In the genomic region with DNA sequence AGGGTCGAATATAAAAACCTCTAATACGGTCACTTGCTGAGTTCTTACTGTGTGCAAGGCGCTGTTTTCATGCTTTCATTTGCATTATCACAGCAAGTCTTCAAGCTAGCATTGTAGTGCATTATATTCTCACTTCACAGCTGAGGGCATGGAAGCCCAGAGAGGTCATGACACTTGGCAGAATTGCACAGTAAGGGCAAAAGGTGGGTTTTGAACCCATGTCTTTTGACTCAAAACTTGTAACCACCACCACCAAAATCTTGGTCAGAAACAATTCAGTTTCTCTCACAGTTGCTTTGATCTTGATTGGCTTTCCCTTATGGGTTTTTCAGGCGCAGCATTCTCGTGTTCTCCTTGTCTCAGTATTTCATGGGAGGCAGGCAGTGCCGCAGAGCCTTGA, we compare ENCODE assay signal across 2 cellular contexts.
TF ChIP-seq lines count a peak whose summit lies in the region.

No MANE protein-coding gene starts in this region.

TF ChIP-seq in HepG2, 621 proteins besides CTCF, POLR2A, EP300 and RAD21:
- TF ChIP-seq TOPORS (CRISPR knock-in tag; IDR thresholded peaks at IDR 0.05) (no peak), ZNF768 (CRISPR knock-in tag; IDR thresholded peaks at IDR 0.05) (peak; percentile 45; the same call in 1 of the 2 replicates)
TF ChIP-seq in HepG2: peak in this region for 1.

TF ChIP-seq in GM12878, 131 proteins besides CTCF, POLR2A, EP300 and RAD21:
- TF ChIP-seq, protein P1, sequence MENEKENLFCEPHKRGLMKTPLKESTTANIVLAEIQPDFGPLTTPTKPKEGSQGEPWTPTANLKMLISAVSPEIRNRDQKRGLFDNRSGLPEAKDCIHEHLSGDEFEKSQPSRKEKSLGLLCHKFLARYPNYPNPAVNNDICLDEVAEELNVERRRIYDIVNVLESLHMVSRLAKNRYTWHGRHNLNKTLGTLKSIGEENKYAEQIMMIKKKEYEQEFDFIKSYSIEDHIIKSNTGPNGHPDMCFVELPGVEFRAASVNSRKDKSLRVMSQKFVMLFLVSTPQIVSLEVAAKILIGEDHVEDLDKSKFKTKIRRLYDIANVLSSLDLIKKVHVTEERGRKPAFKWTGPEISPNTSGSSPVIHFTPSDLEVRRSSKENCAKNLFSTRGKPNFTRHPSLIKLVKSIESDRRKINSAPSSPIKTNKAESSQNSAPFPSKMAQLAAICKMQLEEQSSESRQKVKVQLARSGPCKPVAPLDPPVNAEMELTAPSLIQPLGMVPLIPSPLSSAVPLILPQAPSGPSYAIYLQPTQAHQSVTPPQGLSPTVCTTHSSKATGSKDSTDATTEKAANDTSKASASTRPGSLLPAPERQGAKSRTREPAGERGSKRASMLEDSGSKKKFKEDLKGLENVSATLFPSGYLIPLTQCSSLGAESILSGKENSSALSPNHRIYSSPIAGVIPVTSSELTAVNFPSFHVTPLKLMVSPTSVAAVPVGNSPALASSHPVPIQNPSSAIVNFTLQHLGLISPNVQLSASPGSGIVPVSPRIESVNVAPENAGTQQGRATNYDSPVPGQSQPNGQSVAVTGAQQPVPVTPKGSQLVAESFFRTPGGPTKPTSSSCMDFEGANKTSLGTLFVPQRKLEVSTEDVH (IDR thresholded peaks at IDR 0.05; ENCODE audit: low read depth, partially characterized antibody), result no peak
- TF ChIP-seq, protein P2, sequence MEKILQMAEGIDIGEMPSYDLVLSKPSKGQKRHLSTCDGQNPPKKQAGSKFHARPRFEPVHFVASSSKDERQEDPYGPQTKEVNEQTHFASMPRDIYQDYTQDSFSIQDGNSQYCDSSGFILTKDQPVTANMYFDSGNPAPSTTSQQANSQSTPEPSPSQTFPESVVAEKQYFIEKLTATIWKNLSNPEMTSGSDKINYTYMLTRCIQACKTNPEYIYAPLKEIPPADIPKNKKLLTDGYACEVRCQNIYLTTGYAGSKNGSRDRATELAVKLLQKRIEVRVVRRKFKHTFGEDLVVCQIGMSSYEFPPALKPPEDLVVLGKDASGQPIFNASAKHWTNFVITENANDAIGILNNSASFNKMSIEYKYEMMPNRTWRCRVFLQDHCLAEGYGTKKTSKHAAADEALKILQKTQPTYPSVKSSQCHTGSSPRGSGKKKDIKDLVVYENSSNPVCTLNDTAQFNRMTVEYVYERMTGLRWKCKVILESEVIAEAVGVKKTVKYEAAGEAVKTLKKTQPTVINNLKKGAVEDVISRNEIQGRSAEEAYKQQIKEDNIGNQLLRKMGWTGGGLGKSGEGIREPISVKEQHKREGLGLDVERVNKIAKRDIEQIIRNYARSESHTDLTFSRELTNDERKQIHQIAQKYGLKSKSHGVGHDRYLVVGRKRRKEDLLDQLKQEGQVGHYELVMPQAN (conservative IDR thresholded peaks at IDR 0.05), result 0 out of 2 replicates have a peak, but pooled peaks have one; percentile 3
- TF ChIP-seq BMI1 (IDR thresholded peaks at IDR 0.05; ENCODE audit: borderline replicate concordance), result no peak
- TF ChIP-seq ZSCAN29 (IDR thresholded peaks at IDR 0.05), result no peak
- TF ChIP-seq NFXL1 (IDR thresholded peaks at IDR 0.05; ENCODE audit: borderline replicate concordance), result no peak
- peak; percentile 70 for TF ChIP-seq NR2F1 (conservative IDR thresholded peaks at IDR 0.05)
- TF ChIP-seq EZH2 (IDR thresholded peaks at IDR 0.05; ENCODE audit: borderline replicate concordance, control insufficient read depth, low read depth, low read length), result no peak
- TF ChIP-seq IKZF1 (conservative IDR thresholded peaks at IDR 0.05), result 0 out of 2 replicates have a peak, but pooled peaks have one; percentile 15
- TF ChIP-seq DPF2 (IDR thresholded peaks at IDR 0.05), result 0 out of 2 replicates have a peak, but pooled peaks have one; percentile 17
